Comparison of ENCODE assay signal across 8 cellular contexts in the genomic region with DNA sequence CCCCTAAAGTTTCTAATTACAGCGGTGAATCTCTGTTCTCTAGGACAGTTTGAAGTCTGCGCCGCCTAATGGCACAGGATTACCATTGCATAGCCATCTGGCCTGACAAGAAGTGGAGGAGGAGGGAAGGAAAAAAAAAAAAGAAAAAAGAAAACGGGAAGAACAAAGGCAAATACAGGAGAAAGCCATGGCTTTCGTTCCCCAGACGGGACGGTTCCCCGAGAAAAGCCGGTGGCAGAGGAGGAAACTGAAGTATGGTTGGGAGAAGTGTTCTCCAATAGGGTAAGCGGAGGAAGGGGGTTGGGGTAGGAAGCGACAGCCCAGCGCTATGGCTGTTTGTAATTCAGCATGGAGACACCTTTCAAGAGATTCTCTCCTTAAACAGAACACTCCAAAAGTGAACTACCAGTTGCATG.
A peak's percentile ranks its signal among the peaks of the same experiment; 100 is the strongest.
DNase-seq lines count a peak whose midpoint lies in the region; ATAC-seq and TF ChIP-seq lines count a peak whose summit lies in the region.

No MANE protein-coding gene starts in this region.

- H3K4me3 Mint-ChIP-seq in Calu3 (ENCODE audit: low read depth, unreplicated experiment) = peak overlapping the region; percentile 90

- CTCF ChIA-PET in Calu3 (lab: Charles Lee) = interaction anchor here (0.6 to 0.7 kb wide), 3 partner anchors 156 to 559 kb away, joined by 3 to 4 read pairs (median 3); no protein-coding TSS in a partner anchor

- no peaks in the 10 kb centered on the region for H3K9me3 ChIP-seq in iPS-18c (ENCODE audit: control insufficient read depth, insufficient read depth, low read length)

- peaks cover 19% of the 10 kb centered on the region for H3K36me3 Mint-ChIP-seq in Calu3 (ENCODE audit: insufficient read depth, unreplicated experiment)

- ATAC-seq in GM19397 (IDR thresholded peaks at IDR 0.05; ENCODE audit: unreplicated experiment) = peak; percentile 58
- ATAC-seq in HG03460 (IDR thresholded peaks at IDR 0.05; ENCODE audit: unreplicated experiment) = peak; percentile 56
- peak; percentile 82 for ATAC-seq in sciatic nerve

- H3K9me3 Mint-ChIP-seq in Calu3 (ENCODE audit: low read depth, unreplicated experiment) = no peaks in the 10 kb centered on the region

- BruUV-seq in Calu3 (replicated peaks; lab: Mats Ljungman, UMichigan) = no TSS peak

- peak overlapping the region; percentile 60 for H3K4me3 ChIP-seq in astrocyte of the spinal cord (ENCODE audit: low read depth, low read length)
- peak overlapping the region; percentile 62 for H3K4me3 ChIP-seq in iPS-18c (ENCODE audit: insufficient read depth, low read depth, low read length)

- DNase-seq in Calu3 (peak; percentile 52), RPMI8226 (peak; percentile 71), astrocyte of the spinal cord (ENCODE audit: low read depth, low spot score) (peak; percentile 67), sciatic nerve (ENCODE audit: low spot score) (no peak), NCI-H2029 treated with DMSO at 0.1 percent for 48 hours (lab: John Stamatoyannopoulos, UW) (no peak)

- intact Hi-C loops in Calu3 (cut with micrococcal nuclease; ENCODE audit: unreplicated experiment) = loop anchor here (2.0 to 5.0 kb wide), 2 partner anchors 81 to 244 kb away; partner anchors contain the start of genes HMGN5 and SH3BGRL
- intact Hi-C loops in sciatic nerve (cut with DNase I) = no loop called here

- TF ChIP-seq CTCF in Calu3 (IDR thresholded peaks at IDR 0.05; ENCODE audit: unreplicated experiment) (peak; percentile 43), astrocyte of the spinal cord (IDR thresholded peaks at IDR 0.05; ENCODE audit: low read depth, low read length) (peak; percentile 68)

- H3K27me3 Mint-ChIP-seq in Calu3 (ENCODE audit: unreplicated experiment) = no peaks in the 10 kb centered on the region

- in situ Hi-C loops in astrocyte of the spinal cord (cut with HindIII; ENCODE audit: low sequenced_read_pairs) = no loop called here

- H3K27ac Mint-ChIP-seq in Calu3 (ENCODE audit: unreplicated experiment) = peak overlapping the region; percentile 82

- H3K4me1 Mint-ChIP-seq in Calu3 (ENCODE audit: low read depth, unreplicated experiment) = peaks cover 9% of the 10 kb centered on the region

Comparison
In these comparisons a context has a peak if more than half of its experiments do, and no peak if none do; other contexts are left out.
1. DNase-seq: peak in Calu3 (single experiment), RPMI8226 (single experiment) and astrocyte of the spinal cord (single experiment); none in sciatic nerve (single experiment) and NCI-H2029 treated with DMSO at 0.1 percent for 48 hours (single experiment).
2. Peak in every context shown above with its lines, with median percentiles within 50 percentile points of each other: ATAC-seq.